ENCODE assay signal across 13 cellular contexts in genomic region chr22:41096841-41097240, GRCh38. TPM values are rescaled to one million over a fixed set of nuclear protein-coding genes. Genes with fewer than 3 reads are reported as not detected.
DNase-seq lines count a peak whose midpoint lies in the region; ATAC-seq and TF ChIP-seq lines count a peak whose summit lies in the region.
"Had no signal": no experiment of that assay in that cellular context is flagged by ENCODE, and none has a peak within 500 bp of the region (broad histone marks: within the 10 kb centered on the region; RNA-seq: fewer than 3 reads in every experiment).

No MANE protein-coding gene starts in this region.

- no peak for TF ChIP-seq POLR2A in vagina (IDR thresholded peaks at IDR 0.05)

- intact Hi-C loops in CD8-positive, alpha-beta T cell (cut with DNase I, micrococcal nuclease) = loop anchor here in 1 of 2 experiments (10.0 kb wide), 1 partner anchor 448 kb away; the partner anchor contains the start of gene POLR3H
- intact Hi-C loops in vagina (cut with DNase I) = no loop called here

- H3K9me3 ChIP-seq in CD8-positive, alpha-beta T cell (ENCODE audit: low read length) = no peaks in the 10 kb centered on the region
- no peaks in the 10 kb centered on the region for H3K9me3 ChIP-seq in vagina
- H3K9me3 ChIP-seq: Caco-2 had no signal

- no peaks in the 10 kb centered on the region for H3K27me3 Mint-ChIP-seq in CD8-positive, alpha-beta T cell (ENCODE audit: low read depth)
- H3K27me3 Mint-ChIP-seq in HFFc6 (ENCODE audit: insufficient read depth) (no peaks in the 10 kb centered on the region), brain (peaks cover 9% of the 10 kb centered on the region), nephron (ENCODE audit: low read depth) (no peaks in the 10 kb centered on the region)

- TF ChIP-seq CTCF in CD8-positive, alpha-beta T cell (IDR thresholded peaks at IDR 0.05) = no peak
- TF ChIP-seq CTCF in HFFc6 (IDR thresholded peaks at IDR 0.05) (no peak), brain (conservative IDR thresholded peaks at IDR 0.05) (no peak), nephron (IDR thresholded peaks at IDR 0.05; ENCODE audit: unreplicated experiment in 3 of 3) (no peak), vagina (IDR thresholded peaks at IDR 0.05) (no peak)

- ATAC-seq in CD8-positive, alpha-beta T cell = no peak
- ATAC-seq in HG03095 (IDR thresholded peaks at IDR 0.05; ENCODE audit: unreplicated experiment) = no peak

- POLR2A ChIA-PET in CD8-positive, alpha-beta T cell (lab: Charles Lee) = interaction anchor here (7.9 kb wide), 1 partner anchor 144 kb away, joined by 70 read pairs; the partner anchor contains the start of gene RBX1

- peaks cover 72% of the 10 kb centered on the region for H3K4me1 Mint-ChIP-seq in CD8-positive, alpha-beta T cell (ENCODE audit: low read depth)
- H3K4me1 Mint-ChIP-seq in HFFc6 (ENCODE audit: low read depth) (peaks cover 50% of the 10 kb centered on the region), brain (peaks cover 71% of the 10 kb centered on the region), nephron (peaks cover 41% of the 10 kb centered on the region)

- no peaks in the 10 kb centered on the region for H3K36me3 ChIP-seq in CD8-positive, alpha-beta T cell (ENCODE audit: insufficient read depth, low read length)
- H3K36me3 ChIP-seq in vagina = no peaks in the 10 kb centered on the region

- peak overlapping the region; percentile 37 for H3K27ac Mint-ChIP-seq in CD8-positive, alpha-beta T cell
- H3K27ac Mint-ChIP-seq in HFFc6 = peak overlapping the region; percentile 51; the same call in 1 of the 2 replicates
- peak overlapping the region in 2 of 5 experiments; percentile 7 to 14 for H3K27ac Mint-ChIP-seq in brain
- H3K27ac Mint-ChIP-seq in nephron = peak overlapping the region; percentile 27 to 75 (median 61)

- no peaks in the 10 kb centered on the region for H3K9me3 Mint-ChIP-seq in CD8-positive, alpha-beta T cell
- H3K9me3 Mint-ChIP-seq in HFFc6 (no peaks in the 10 kb centered on the region), brain (no peaks in the 10 kb centered on the region), nephron (no peaks in the 10 kb centered on the region)

- no peak overlapping the region for H3K4me3 ChIP-seq in CD8-positive, alpha-beta T cell (ENCODE audit: low read depth, low read length)
- H3K4me3 ChIP-seq in vagina = no peak overlapping the region

- CTCF ChIA-PET in CD8-positive, alpha-beta T cell (lab: Charles Lee) = interaction anchor here (0.6 to 1.0 kb wide), 3 partner anchors 21 to 174 kb away, joined by 3 to 4 read pairs (median 3); no protein-coding TSS in a partner anchor

- no peak overlapping the region for H3K27ac ChIP-seq in CD8-positive, alpha-beta T cell (ENCODE audit: low read depth, low read length)
- no peak overlapping the region for H3K27ac ChIP-seq in vagina
- H3K27ac ChIP-seq: coronary artery had no signal

- DNase-seq in CD8-positive, alpha-beta T cell = no peak
- DNase-seq in HFFc6 (no peak), midbrain (lab: John Stamatoyannopoulos, UW) (no peak), vagina (ENCODE audit: extremely low spot score in 2 of 2) (no peak)
- DNase-seq: Caco-2, NCI-H1930, NCI-H774, SHP77, small intestine had no signal

- H3K4me1 ChIP-seq in CD8-positive, alpha-beta T cell (ENCODE audit: insufficient read depth, low read length) = peaks cover 47% of the 10 kb centered on the region
- peaks cover 82% of the 10 kb centered on the region for H3K4me1 ChIP-seq in vagina
- H3K4me1 ChIP-seq: Caco-2 had no signal

- peaks cover 33% of the 10 kb centered on the region for H3K36me3 Mint-ChIP-seq in CD8-positive, alpha-beta T cell
- H3K36me3 Mint-ChIP-seq in HFFc6 (ENCODE audit: low read depth) (peaks cover 25% of the 10 kb centered on the region), brain (peaks cover 62% of the 10 kb centered on the region), nephron (ENCODE audit: low read depth) (peaks cover 31% of the 10 kb centered on the region)

- peak overlapping the region; percentile 99 for H3K4me3 Mint-ChIP-seq in CD8-positive, alpha-beta T cell
- H3K4me3 Mint-ChIP-seq in HFFc6 = peak overlapping the region; percentile 95; the same call in 1 of the 2 replicates
- H3K4me3 Mint-ChIP-seq in brain = peak overlapping the region; percentile 68 to 98 (median 95)
- H3K4me3 Mint-ChIP-seq in nephron = peak overlapping the region; percentile 42 to 67 (median 56)

- H3K27me3 ChIP-seq in CD8-positive, alpha-beta T cell (ENCODE audit: insufficient read depth, low read length) = no peaks in the 10 kb centered on the region
- no peaks in the 10 kb centered on the region for H3K27me3 ChIP-seq in vagina

RNA-seq across cellular contexts. Expression of gene EP300, which starts 4.4 kb away (rescaled TPM):
- total RNA-seq in CD8-positive, alpha-beta T cell = 100 to 1,000 TPM; 157 to 158 TPM
- total RNA-seq in HFFc6 (2021; fragmentation: NEBNext Ultra II Directional; extraction: Animal tissue kit (Norgen Biotek cat#: 25700)) = 10 to 100 TPM; 28.4 to 41.1 (median 33.1) TPM
- 24.3 TPM for polyA plus RNA-seq in brain (ENCODE audit: insufficient read depth, low read depth, low replicate concordance)
- total RNA-seq in vagina = 99.9 TPM
